Comparison of ENCODE assay signal across 13 cellular contexts in the genomic region with DNA sequence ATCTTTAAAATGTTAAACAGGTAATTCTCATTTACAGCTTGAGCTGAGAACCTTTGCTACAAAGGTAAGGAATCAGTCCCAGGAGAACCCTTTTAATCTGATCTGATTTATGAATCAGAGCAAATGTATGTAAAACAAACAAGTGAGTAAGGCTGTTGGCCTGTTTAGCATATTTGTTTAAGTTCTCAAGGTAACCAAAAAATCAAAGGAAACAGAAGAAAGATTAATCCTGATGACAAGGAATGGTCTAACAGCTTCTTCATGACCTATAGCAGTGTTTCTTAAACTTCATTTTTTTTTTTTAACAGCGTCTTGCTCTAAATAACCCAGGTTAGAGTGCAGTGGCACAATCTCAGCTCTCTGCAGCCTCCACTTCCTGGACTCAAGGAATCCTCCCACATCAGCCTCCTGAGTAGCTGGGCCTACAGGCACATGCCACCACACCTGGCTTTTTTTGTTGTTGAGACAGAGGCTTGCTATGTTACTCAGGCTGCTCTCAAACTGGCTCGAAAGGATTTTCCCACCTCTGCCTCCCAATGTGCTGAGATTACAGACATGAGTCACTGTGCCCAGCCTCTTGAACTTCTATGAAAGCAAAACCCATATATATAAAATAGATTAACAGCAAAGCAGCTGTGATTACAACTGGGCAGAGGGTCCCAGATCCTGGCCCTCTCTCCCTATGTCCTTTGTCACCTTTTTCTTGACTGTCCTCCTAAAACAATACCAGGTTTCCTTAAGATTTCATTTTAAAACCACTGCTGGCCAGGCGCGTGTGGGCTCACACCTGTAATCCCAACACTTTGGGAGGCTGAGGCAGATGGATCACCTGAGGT.
DNase-seq lines count a peak whose midpoint lies in the region; ATAC-seq and TF ChIP-seq lines count a peak whose summit lies in the region.
"Had no signal": no experiment of that assay in that cellular context is flagged by ENCODE, and none has a peak within 500 bp of the region (broad histone marks: within the 10 kb centered on the region; RNA-seq: fewer than 3 reads in every experiment).

No MANE protein-coding gene starts in this region.

- TF ChIP-seq CTCF in RWPE2 (IDR thresholded peaks at IDR 0.05; ENCODE audit: poor library complexity, severe bottlenecking): no peak

- no peaks in the 10 kb centered on the region for H3K9me3 ChIP-seq in RWPE2 (ENCODE audit: severe bottlenecking)
- H3K9me3 ChIP-seq: heart right ventricle, SJCRH30, upper lobe of left lung had no signal

- peak; percentile 78 for ATAC-seq in RWPE2 (ENCODE audit: low read depth)
- no peak for ATAC-seq in HG03469 (IDR thresholded peaks at IDR 0.05; ENCODE audit: unreplicated experiment)
- ATAC-seq: heart right ventricle; natural killer cell treated with Interleukin-12 subunit alpha and Interleukin-12 subunit beta and Interleukin-15 and Interleukin-18, amount 100 ng/mL, for 72 hours had no signal

- no peaks in the 10 kb centered on the region for H3K27me3 ChIP-seq in RWPE2 (ENCODE audit: insufficient read depth, poor library complexity, severe bottlenecking)
- H3K27me3 ChIP-seq: heart right ventricle, SJCRH30, upper lobe of left lung had no signal

- peaks cover 27% of the 10 kb centered on the region for H3K4me1 ChIP-seq in RWPE2 (ENCODE audit: insufficient read depth, poor library complexity, severe bottlenecking)

- DNase-seq in EH (ENCODE audit: low read depth) (peak; percentile 46), RWPE2 (ENCODE audit: low spot score) (peak; percentile 75), kidney glomerular epithelial cell (lab: John Stamatoyannopoulos, UW) (peak; percentile 4), NCI-H446 treated with DMSO at 0.1 percent for 48 hours (lab: John Stamatoyannopoulos, UW) (no peak), Ammon's horn (ENCODE audit: low spot score) (no peak)
- DNase-seq: heart right ventricle; NCI-H2081; SJCRH30; stimulated activated CD4-positive, alpha-beta T cell treated with anti-CD3 and anti-CD28 coated beads, Interleukin-4, amount 100 ng/mL, for 4 hours; upper lobe of left lung had no signal

- no peaks in the 10 kb centered on the region for H3K36me3 ChIP-seq in RWPE2 (ENCODE audit: low read depth)

- no peak overlapping the region for H3K4me3 ChIP-seq in RWPE2 (ENCODE audit: severe bottlenecking)
- H3K4me3 ChIP-seq: heart right ventricle, SJCRH30, upper lobe of left lung had no signal

- H3K27ac ChIP-seq in RWPE2 (ENCODE audit: poor library complexity, severe bottlenecking): peak overlapping the region; percentile 88
- H3K27ac ChIP-seq: heart right ventricle, HL-60, SJCRH30, upper lobe of left lung had no signal

Comparison
In these comparisons a context has a peak if more than half of its experiments do, and no peak if none do; other contexts are left out.
1. DNase-seq: peak in EH (single experiment), RWPE2 (single experiment) and kidney glomerular epithelial cell (single experiment); none in NCI-H446 treated with DMSO at 0.1 percent for 48 hours (single experiment) and Ammon's horn (single experiment).